21 cellular contexts compared by ENCODE assay signal in genomic region chr17:77827461-77827968, GRCh38.
DNase-seq lines count a peak whose midpoint lies in the region; ATAC-seq and TF ChIP-seq lines count a peak whose summit lies in the region.
"Had no signal": no experiment of that assay in that cellular context is flagged by ENCODE, and none has a peak within 500 bp of the region (broad histone marks: within the 10 kb centered on the region; RNA-seq: fewer than 3 reads in every experiment).

No MANE protein-coding gene starts in this region.

- H3K36me3 Mint-ChIP-seq in activated naive CD8-positive, alpha-beta T cell treated with anti-CD3 and anti-CD28 coated beads, Interleukin-2, amount 10 ng/mL, durations not matched to agents 7 days and 5 days = no peaks in the 10 kb centered on the region
- no peaks in the 10 kb centered on the region for H3K36me3 Mint-ChIP-seq in activated naive CD8-positive, alpha-beta T cell treated with anti-CD3 and anti-CD28 coated beads for 36 hours
- no peaks in the 10 kb centered on the region for H3K36me3 Mint-ChIP-seq in brain
- H3K36me3 Mint-ChIP-seq: CD8-positive, alpha-beta memory T cell had no signal

- H3K27ac Mint-ChIP-seq in activated naive CD8-positive, alpha-beta T cell treated with anti-CD3 and anti-CD28 coated beads, Interleukin-2, amount 10 ng/mL, durations not matched to agents 7 days and 5 days = no peak overlapping the region
- no peak overlapping the region for H3K27ac Mint-ChIP-seq in activated naive CD8-positive, alpha-beta T cell treated with anti-CD3 and anti-CD28 coated beads for 36 hours
- H3K27ac Mint-ChIP-seq in brain = peak overlapping the region in 4 of 5 experiments; percentile 67 to 90 (median 80)
- no peak overlapping the region for H3K27ac Mint-ChIP-seq in stimulated activated naive CD8-positive, alpha-beta T cell treated with anti-CD3 and anti-CD28 coated beads, Interleukin-15, amount 100 ng/mL, for 72 hours
- H3K27ac Mint-ChIP-seq: CD8-positive, alpha-beta memory T cell had no signal

- intact Hi-C loops in sciatic nerve (cut with DNase I) = no loop called here

- H3K4me3 Mint-ChIP-seq in activated naive CD8-positive, alpha-beta T cell treated with anti-CD3 and anti-CD28 coated beads, Interleukin-2, amount 10 ng/mL, durations not matched to agents 7 days and 5 days = no peak overlapping the region
- H3K4me3 Mint-ChIP-seq in activated naive CD8-positive, alpha-beta T cell treated with anti-CD3 and anti-CD28 coated beads for 36 hours = no peak overlapping the region
- peak overlapping the region in 1 of 5 experiments; percentile 31 for H3K4me3 Mint-ChIP-seq in brain
- H3K4me3 Mint-ChIP-seq in stimulated activated naive CD8-positive, alpha-beta T cell treated with anti-CD3 and anti-CD28 coated beads, Interleukin-15, amount 100 ng/mL, for 72 hours = no peak overlapping the region
- H3K4me3 Mint-ChIP-seq: CD8-positive, alpha-beta memory T cell had no signal

- peaks cover 15% of the 10 kb centered on the region; the same call in 1 of the 2 replicates for H3K4me1 ChIP-seq in HUES48 (ENCODE audit: control insufficient read depth, insufficient read depth, low read length)

- no peak overlapping the region for H3K4me3 ChIP-seq in HUES48 (ENCODE audit: low read depth, low read length)
- H3K4me3 ChIP-seq: BLaER1 treated with 17β-estradiol and CSF1 and Interleukin-3, amounts not matched to agents 10 nM and 100 nM; GM12878; GM23248; PC-9; SJSA1 had no signal

- peak; percentile 17 for DNase-seq in activated naive CD8-positive, alpha-beta T cell treated with anti-CD3 and anti-CD28 coated beads, Interleukin-2, amount 10 ng/mL, durations not matched to agents 7 days and 5 days
- no peak for DNase-seq in activated naive CD8-positive, alpha-beta T cell treated with anti-CD3 and anti-CD28 coated beads for 36 hours
- peak; percentile 31 for DNase-seq in sciatic nerve (ENCODE audit: low spot score)
- DNase-seq in NCI-H345 treated with DMSO at 0.1 percent for 48 hours (lab: John Stamatoyannopoulos, UW; ENCODE audit: unreplicated experiment) = no peak
- no peak for DNase-seq in stimulated activated naive CD8-positive, alpha-beta T cell treated with anti-CD3 and anti-CD28 coated beads, Interleukin-15, amount 100 ng/mL, for 72 hours
- DNase-seq: DMS53, EL, GM23248, MM.1S, NCI-H1092, NCI-H524, NCI-H82, PC-9 had no signal

- H3K9ac ChIP-seq in HUES48 (ENCODE audit: low read depth, low read length) = no peak overlapping the region
- H3K9ac ChIP-seq: BLaER1 treated with 17β-estradiol and CSF1 and Interleukin-3, amounts not matched to agents 10 nM and 100 nM; GM23248 had no signal

- no peak for TF ChIP-seq CTCF in brain (conservative IDR thresholded peaks at IDR 0.05)

- H3K27me3 Mint-ChIP-seq in activated naive CD8-positive, alpha-beta T cell treated with anti-CD3 and anti-CD28 coated beads, Interleukin-2, amount 10 ng/mL, durations not matched to agents 7 days and 5 days = peaks cover 7% of the 10 kb centered on the region
- no peaks in the 10 kb centered on the region for H3K27me3 Mint-ChIP-seq in activated naive CD8-positive, alpha-beta T cell treated with anti-CD3 and anti-CD28 coated beads for 36 hours
- H3K27me3 Mint-ChIP-seq in brain = peaks cover 4% of the 10 kb centered on the region
- peaks cover 12% of the 10 kb centered on the region for H3K27me3 Mint-ChIP-seq in stimulated activated naive CD8-positive, alpha-beta T cell treated with anti-CD3 and anti-CD28 coated beads, Interleukin-15, amount 100 ng/mL, for 72 hours

- H3K4me1 Mint-ChIP-seq in activated naive CD8-positive, alpha-beta T cell treated with anti-CD3 and anti-CD28 coated beads, Interleukin-2, amount 10 ng/mL, durations not matched to agents 7 days and 5 days = peaks cover 3% of the 10 kb centered on the region
- peaks cover 5% of the 10 kb centered on the region for H3K4me1 Mint-ChIP-seq in activated naive CD8-positive, alpha-beta T cell treated with anti-CD3 and anti-CD28 coated beads for 36 hours
- peaks cover 87% of the 10 kb centered on the region for H3K4me1 Mint-ChIP-seq in brain
- peaks cover 11% of the 10 kb centered on the region for H3K4me1 Mint-ChIP-seq in stimulated activated naive CD8-positive, alpha-beta T cell treated with anti-CD3 and anti-CD28 coated beads, Interleukin-15, amount 100 ng/mL, for 72 hours

- POLR2A ChIA-PET in activated naive CD8-positive, alpha-beta T cell treated with anti-CD3 and anti-CD28 coated beads, Interleukin-2, amount 10 ng/mL, durations not matched to agents 7 days and 5 days (lab: Charles Lee) = interaction anchor here (1.0 kb wide), 2 partner anchors 16 to 131 kb away, joined by 3 read pairs; partner anchors contain the start of gene TNRC6C

- no peaks in the 10 kb centered on the region for H3K9me3 ChIP-seq in HUES48 (ENCODE audit: control insufficient read depth, insufficient read depth, low read length)
- H3K9me3 ChIP-seq: BLaER1 treated with 17β-estradiol and CSF1 and Interleukin-3, amounts not matched to agents 10 nM and 100 nM; SJSA1 had no signal

- no peaks in the 10 kb centered on the region for H3K36me3 ChIP-seq in HUES48 (ENCODE audit: control insufficient read depth, insufficient read depth, low read length)
- H3K36me3 ChIP-seq: BLaER1 treated with 17β-estradiol and CSF1 and Interleukin-3, amounts not matched to agents 10 nM and 100 nM; SJSA1 had no signal

- peak overlapping the region; percentile 8 for H3K27ac ChIP-seq in HUES48 (ENCODE audit: low read depth, low read length)
- H3K27ac ChIP-seq: BLaER1 treated with 17β-estradiol and CSF1 and Interleukin-3, amounts not matched to agents 10 nM and 100 nM; GM23248; PC-9; RWPE1; SJSA1 had no signal

- no peaks in the 10 kb centered on the region for H3K27me3 ChIP-seq in HUES48 (ENCODE audit: control insufficient read depth, insufficient read depth, low read length)
- H3K27me3 ChIP-seq: SJSA1 had no signal

- H3K9me3 Mint-ChIP-seq in activated naive CD8-positive, alpha-beta T cell treated with anti-CD3 and anti-CD28 coated beads, Interleukin-2, amount 10 ng/mL, durations not matched to agents 7 days and 5 days = no peaks in the 10 kb centered on the region
- H3K9me3 Mint-ChIP-seq in activated naive CD8-positive, alpha-beta T cell treated with anti-CD3 and anti-CD28 coated beads for 36 hours = no peaks in the 10 kb centered on the region
- peaks cover 0 to 16% (median 0%) of the 10 kb centered on the region in 5 experiments for H3K9me3 Mint-ChIP-seq in brain
- H3K9me3 Mint-ChIP-seq in stimulated activated naive CD8-positive, alpha-beta T cell treated with anti-CD3 and anti-CD28 coated beads, Interleukin-15, amount 100 ng/mL, for 72 hours = no peaks in the 10 kb centered on the region
- H3K9me3 Mint-ChIP-seq: CD8-positive, alpha-beta memory T cell had no signal

- no peak for ATAC-seq in activated naive CD8-positive, alpha-beta T cell treated with anti-CD3 and anti-CD28 coated beads, Interleukin-2, amount 10 ng/mL, durations not matched to agents 7 days and 5 days (ENCODE audit: low read depth)
- no peak for ATAC-seq in sciatic nerve
- ATAC-seq in stimulated activated naive CD8-positive, alpha-beta T cell treated with anti-CD3 and anti-CD28 coated beads, Interleukin-15, amount 100 ng/mL, for 72 hours = no peak
- ATAC-seq: GM12878, HCT116 had no signal

Comparison
In these comparisons a context has a peak if more than half of its experiments do, and no peak if none do; other contexts are left out.
1. DNase-seq: peak in activated naive CD8-positive, alpha-beta T cell treated with anti-CD3 and anti-CD28 coated beads, Interleukin-2, amount 10 ng/mL, durations not matched to agents 7 days and 5 days (single experiment) and sciatic nerve (single experiment); none in activated naive CD8-positive, alpha-beta T cell treated with anti-CD3 and anti-CD28 coated beads for 36 hours (single experiment), NCI-H345 treated with DMSO at 0.1 percent for 48 hours (single experiment) and stimulated activated naive CD8-positive, alpha-beta T cell treated with anti-CD3 and anti-CD28 coated beads, Interleukin-15, amount 100 ng/mL, for 72 hours (0 of 2).
2. H3K27ac Mint-ChIP-seq: peak in brain (4 of 5); none in activated naive CD8-positive, alpha-beta T cell treated with anti-CD3 and anti-CD28 coated beads, Interleukin-2, amount 10 ng/mL, durations not matched to agents 7 days and 5 days (single experiment), activated naive CD8-positive, alpha-beta T cell treated with anti-CD3 and anti-CD28 coated beads for 36 hours (single experiment) and stimulated activated naive CD8-positive, alpha-beta T cell treated with anti-CD3 and anti-CD28 coated beads, Interleukin-15, amount 100 ng/mL, for 72 hours (0 of 2).